In the genomic region with DNA sequence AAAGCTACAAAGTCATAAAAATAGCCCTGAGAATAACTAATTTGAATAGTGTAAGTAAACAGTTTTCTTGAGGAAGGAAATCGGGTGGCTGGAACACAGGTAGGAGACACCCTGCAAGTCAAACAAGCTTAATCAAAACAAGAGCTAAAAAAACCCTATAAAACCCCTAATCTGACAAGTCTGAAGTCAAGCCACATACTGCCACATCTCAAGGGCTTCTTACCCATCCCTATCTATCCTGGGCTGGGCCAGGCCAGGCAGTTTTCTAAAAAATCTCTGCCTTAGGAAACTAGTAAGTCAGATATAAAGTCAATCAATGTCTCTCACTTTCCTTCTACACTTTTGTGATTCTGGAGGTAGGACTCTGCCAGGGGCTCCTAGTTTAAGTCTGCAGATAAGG, we compare ENCODE assay signal across 9 cellular contexts. TPM values are rescaled to one million over a fixed set of nuclear protein-coding genes. Genes with fewer than 3 reads are reported as not detected.
A peak's percentile ranks its signal among the peaks of the same experiment; 100 is the strongest.
DNase-seq lines count a peak whose midpoint lies in the region; ATAC-seq, FAIRE-seq and TF ChIP-seq lines count a peak whose summit lies in the region.
"Had no signal": no experiment of that assay in that cellular context is flagged by ENCODE, and none has a peak within 500 bp of the region (broad histone marks: within the 10 kb centered on the region; RNA-seq: fewer than 3 reads in every experiment).

No MANE protein-coding gene starts in this region.

- H4K91ac ChIP-seq in IMR-90 (ENCODE audit: insufficient read depth, low read depth, low read length), result no peak overlapping the region

- BruUV-seq in IMR-90 (replicated peaks; lab: Mats Ljungman, UMichigan) (no TSS peak), endothelial cell of umbilical vein (replicated peaks; lab: Mats Ljungman, UMichigan) (no TSS peak)

- peaks cover 98% of the 10 kb centered on the region for H3K79me2 ChIP-seq in endothelial cell of umbilical vein (ENCODE audit: control insufficient read depth, insufficient read depth, low read length)

- no peak overlapping the region for H3K56ac ChIP-seq in IMR-90 (ENCODE audit: extremely low read depth, insufficient read depth, low read length)

- 0 out of 2 replicates have a peak overlapping the region, but pooled peaks have one; percentile 28 for H3K23ac ChIP-seq in IMR-90 (ENCODE audit: low read depth, low read length)

- no peak overlapping the region for H2AK9ac ChIP-seq in IMR-90 (replicated peaks; ENCODE audit: low read depth, low read length, poor library complexity)

- POLR2A ChIA-PET in IMR-90 (lab: Charles Lee; ENCODE audit: unreplicated experiment), result no interaction called here
- POLR2A ChIA-PET in endothelial cell of umbilical vein (lab: Charles Lee), result interaction anchor here (0.7 kb wide), 1 partner anchor 17 kb away, joined by 7 read pairs; no protein-coding TSS in a partner anchor

- H3K4ac ChIP-seq in IMR-90 (ENCODE audit: low read depth, low read length), result no peak overlapping the region

- H3K79me1 ChIP-seq in IMR-90 (ENCODE audit: low read depth in 1 of 2, low read length in 2 of 2), result peaks cover 14 to 62% of the 10 kb centered on the region in 2 experiments

- H3K27me3 ChIP-seq in cardiac muscle cell (no peaks in the 10 kb centered on the region), IMR-90 (ENCODE audit: control insufficient read depth, insufficient read depth, low read length) (no peaks in the 10 kb centered on the region), endothelial cell of umbilical vein (ENCODE audit: control insufficient read depth in 2 of 2, insufficient read depth in 2 of 2, low read length in 2 of 2) (no peaks in the 10 kb centered on the region), testis (no peaks in the 10 kb centered on the region)

- no peaks in the 10 kb centered on the region for H3K27me3 Mint-ChIP-seq in stimulated activated naive CD8-positive, alpha-beta T cell treated with anti-CD3 and anti-CD28 coated beads, Interleukin-15, amount 100 ng/mL, for 72 hours

- H3K4me1 Mint-ChIP-seq in stimulated activated naive CD8-positive, alpha-beta T cell treated with anti-CD3 and anti-CD28 coated beads, Interleukin-15, amount 100 ng/mL, for 72 hours, result peaks cover 95% of the 10 kb centered on the region

- TF ChIP-seq CTCF in cardiac muscle cell (IDR thresholded peaks at IDR 0.05; ENCODE audit: low read depth, low read length) (no peak), IMR-90 (conservative IDR thresholded peaks at IDR 0.05; ENCODE audit: low read depth, low read length) (no peak), endothelial cell of umbilical vein (IDR thresholded peaks at IDR 0.05; ENCODE audit: extremely low read depth in 1 of 2, insufficient read depth in 1 of 2, low read depth in 1 of 2, low read length in 2 of 2) (no peak), testis (IDR thresholded peaks at IDR 0.05) (no peak)

- no peak overlapping the region for H2BK120ac ChIP-seq in IMR-90 (ENCODE audit: low read depth, low read length)

- intact Hi-C loops in left ventricle myocardium superior (cut with micrococcal nuclease) (no loop called here), IMR-90 (cut with micrococcal nuclease) (loop anchor here (5.0 kb wide), 1 partner anchor 676 kb away; no protein-coding TSS in a partner anchor), endothelial cell of umbilical vein (cut with micrococcal nuclease) (loop anchor here (10.0 kb wide), 1 partner anchor 852 kb away; no protein-coding TSS in a partner anchor), testis (cut with DNase I; ENCODE audit: low total_unique reads) (no loop called here)

- no peak overlapping the region for H2BK15ac ChIP-seq in IMR-90 (ENCODE audit: low read depth, low read length)

- H2AK5ac ChIP-seq in IMR-90 (ENCODE audit: low read depth, low read length), result no peak overlapping the region

- CTCF ChIA-PET in IMR-90 (lab: Yijun Ruan, JAX), result interaction anchor here (0.6 kb wide), 1 partner anchor 777 kb away, joined by 4 read pairs; no protein-coding TSS in a partner anchor
- CTCF ChIA-PET in endothelial cell of umbilical vein (lab: Charles Lee), result interaction anchor here (0.6 to 1.8 kb wide), 5 partner anchors 11 to 676 kb away, joined by 3 to 6 read pairs (median 3); a partner anchor contains a TSS

- TF ChIP-seq RAD21 in IMR-90 (IDR thresholded peaks at IDR 0.05; ENCODE audit: low read length), result no peak

- H3K9me3 ChIP-seq in cardiac muscle cell (ENCODE audit: low read depth) (no peaks in the 10 kb centered on the region), IMR-90 (ENCODE audit: control insufficient read depth, insufficient read depth, low read length) (no peaks in the 10 kb centered on the region), endothelial cell of umbilical vein (replicated peaks; ENCODE audit: control insufficient read depth, insufficient read depth, low read length) (no peaks in the 10 kb centered on the region), testis (no peaks in the 10 kb centered on the region)

- in situ Hi-C loops in IMR-90 (cut with MboI; ENCODE audit: low sequenced_read_pairs), result no loop called here

- WGBS in IMR-90 (ENCODE audit: extremely low coverage in 2 of 2, insufficient read length in 1 of 2), 2 experiments, result no CpG with 5 or more reads among the region's 1 CpG
- 11 to 18% methylated on average over 1 of the region's 1 CpG for WGBS in testis, 2 donors

- H3K36me3 ChIP-seq in cardiac muscle cell, result no peaks in the 10 kb centered on the region
- H3K36me3 ChIP-seq in IMR-90 (ENCODE audit: control insufficient read depth, insufficient read depth, low read length), result no peaks in the 10 kb centered on the region
- H3K36me3 ChIP-seq in endothelial cell of umbilical vein (ENCODE audit: control insufficient read depth in 2 of 2, extremely low read depth in 1 of 2, insufficient read depth in 2 of 2, low read length in 2 of 2), result no peaks in the 10 kb centered on the region
- no peaks in the 10 kb centered on the region for H3K36me3 ChIP-seq in testis (ENCODE audit: low read depth, missing control alignments)

- no peak overlapping the region for H3K4me3 ChIP-seq in cardiac muscle cell
- no peak overlapping the region for H3K4me3 ChIP-seq in IMR-90 (ENCODE audit: insufficient read depth, low read depth, low read length)
- H3K4me3 ChIP-seq in endothelial cell of umbilical vein (replicated peaks in 1 of 3; ENCODE audit: insufficient read depth in 1 of 3, low read depth in 1 of 3, low read length in 3 of 3), result no peak overlapping the region
- H3K4me3 ChIP-seq in testis, result no peak overlapping the region

- no peaks in the 10 kb centered on the region for H3K9me3 Mint-ChIP-seq in stimulated activated naive CD8-positive, alpha-beta T cell treated with anti-CD3 and anti-CD28 coated beads, Interleukin-15, amount 100 ng/mL, for 72 hours

- no peak for DNase-seq in cardiac muscle cell (ENCODE audit: low read depth in 1 of 2, low spot score in 1 of 2)
- DNase-seq in left ventricle myocardium superior, result no peak
- no peak for DNase-seq in IMR-90
- DNase-seq in endothelial cell of umbilical vein (ENCODE audit: low read depth, low spot score), result peak; percentile 28
- no peak for DNase-seq in stimulated activated naive CD8-positive, alpha-beta T cell treated with anti-CD3 and anti-CD28 coated beads, Interleukin-15, amount 100 ng/mL, for 72 hours
- DNase-seq in testis, result no peak
- DNase-seq in NCI-H1694 (lab: John Stamatoyannopoulos, UW), result no peak
- DNase-seq: NCI-H2081 had no signal

- H3K9me1 ChIP-seq in IMR-90 (ENCODE audit: insufficient read depth, low read length) (peaks cover 17% of the 10 kb centered on the region), endothelial cell of umbilical vein (replicated peaks; ENCODE audit: control insufficient read depth, extremely low read depth, insufficient read depth, low read length) (peaks cover 2% of the 10 kb centered on the region)

- dilution Hi-C loops in IMR-90 (cut with HindIII; ENCODE audit: low sequenced_read_pairs, unreplicated experiment), result no loop called here
- dilution Hi-C loops in endothelial cell of umbilical vein (cut with MboI; ENCODE audit: extremely low pct_ligation_motif_present, low sequenced_read_pairs), result no loop called here

- H4K5ac ChIP-seq in IMR-90 (ENCODE audit: low read depth, low read length), result peak overlapping the region; percentile 35; the same call in 1 of the 2 replicates

- H3K27ac ChIP-seq in cardiac muscle cell, result peak overlapping the region; percentile 76
- H3K27ac ChIP-seq in IMR-90 (ENCODE audit: insufficient read depth, low read length), result no peak overlapping the region
- H3K27ac ChIP-seq in endothelial cell of umbilical vein (ENCODE audit: insufficient read depth, low read depth, low read length), result no peak overlapping the region
- H3K27ac ChIP-seq in testis, result peak overlapping the region in 1 of 2 donors; percentile 65

- no peak overlapping the region for H4K8ac ChIP-seq in IMR-90 (ENCODE audit: low read depth in 2 of 2, low read length in 2 of 2)

- H2AFZ ChIP-seq in IMR-90 (replicated peaks; ENCODE audit: low read length, poor library complexity), result no peak overlapping the region
- no peak overlapping the region for H2AFZ ChIP-seq in endothelial cell of umbilical vein (ENCODE audit: low read depth, low read length)

- no peak overlapping the region for H2BK20ac ChIP-seq in IMR-90 (ENCODE audit: low read depth, low read length)

- H3K14ac ChIP-seq in IMR-90 (replicated peaks; ENCODE audit: low read depth, low read length), result 0 out of 2 replicates have a peak overlapping the region, but pooled peaks have one; percentile 33

- peak overlapping the region; percentile 34 to 73 for H3K27ac Mint-ChIP-seq in stimulated activated naive CD8-positive, alpha-beta T cell treated with anti-CD3 and anti-CD28 coated beads, Interleukin-15, amount 100 ng/mL, for 72 hours

- H3K4me2 ChIP-seq in IMR-90 (ENCODE audit: low read depth, low read length), result no peak overlapping the region; the same call in 1 of the 2 replicates
- H3K4me2 ChIP-seq in endothelial cell of umbilical vein (ENCODE audit: insufficient read depth, low read length), result no peak overlapping the region

- no peak overlapping the region for H3K18ac ChIP-seq in IMR-90 (ENCODE audit: low read depth, low read length)

- H3K9ac ChIP-seq in IMR-90 (ENCODE audit: low read depth, low read length), result no peak overlapping the region
- H3K9ac ChIP-seq in endothelial cell of umbilical vein (replicated peaks; ENCODE audit: extremely low read depth, insufficient read depth, low read length), result no peak overlapping the region

- peaks cover 84% of the 10 kb centered on the region for H4K20me1 ChIP-seq in IMR-90 (ENCODE audit: insufficient read depth, low read length)
- peaks cover 17% of the 10 kb centered on the region for H4K20me1 ChIP-seq in endothelial cell of umbilical vein (replicated peaks; ENCODE audit: control insufficient read depth, extremely low read depth, insufficient read depth, low read length)

- FAIRE-seq in endothelial cell of umbilical vein (lab: Jason Lieb, UNC), result no peak

- ATAC-seq in left ventricle myocardium superior, result no peak
- ATAC-seq in IMR-90 (ENCODE audit: low read depth), result no peak
- peak; percentile 84 for ATAC-seq in stimulated activated naive CD8-positive, alpha-beta T cell treated with anti-CD3 and anti-CD28 coated beads, Interleukin-15, amount 100 ng/mL, for 72 hours
- ATAC-seq in HG03460 (IDR thresholded peaks at IDR 0.05; ENCODE audit: unreplicated experiment), result no peak

- no peak overlapping the region for H2BK5ac ChIP-seq in IMR-90 (ENCODE audit: low read depth, low read length, poor library complexity, severe bottlenecking)

- peaks cover 52% of the 10 kb centered on the region for H3K4me1 ChIP-seq in cardiac muscle cell (ENCODE audit: low read depth)
- H3K4me1 ChIP-seq in IMR-90 (ENCODE audit: control insufficient read depth, insufficient read depth, low read length), result peaks cover 29% of the 10 kb centered on the region
- H3K4me1 ChIP-seq in endothelial cell of umbilical vein (ENCODE audit: control insufficient read depth, extremely low read depth, insufficient read depth, low read length), result peaks cover 2% of the 10 kb centered on the region
- H3K4me1 ChIP-seq in testis, result peaks cover 34% of the 10 kb centered on the region

- TF ChIP-seq POLR2A in IMR-90 (IDR thresholded peaks at IDR 0.05; ENCODE audit: low read depth, low read length) (no peak), endothelial cell of umbilical vein (IDR thresholded peaks at IDR 0.05; ENCODE audit: low read depth, low read length) (no peak), testis (IDR thresholded peaks at IDR 0.05) (no peak)

- H3K4me3 Mint-ChIP-seq in stimulated activated naive CD8-positive, alpha-beta T cell treated with anti-CD3 and anti-CD28 coated beads, Interleukin-15, amount 100 ng/mL, for 72 hours, result no peak overlapping the region

RNA-seq across cellular contexts. Expression of a gene that starts 15.3 kb away (rescaled TPM):
- total RNA-seq in cardiac muscle cell (17.2 and 36.1 TPM in 2 replicates), left ventricle myocardium superior (84.5 TPM), IMR-90 (2012; rRNA removed) (64.5 and 90.3 TPM in 2 replicates), endothelial cell of umbilical vein (125 and 130 TPM in 2 replicates), testis (100 to 1,000 TPM in 1 of 2 donors, 10 to 100 TPM in 1; 99.4 to 181 TPM)
- polyA plus RNA-seq in cardiac muscle cell (131 and 168 TPM in 2 replicates), IMR-90 (2012; rRNA removed) (103 and 113 TPM in 2 replicates), endothelial cell of umbilical vein (52.5 and 59.2 TPM in 2 replicates), testis (ENCODE audit: insufficient read depth, low read depth, low replicate concordance) (368 TPM)
- 20.1 and 38.4 TPM in 2 replicates for polyA plus RNA-seq in IMR-90 (2012; cell fraction: cytosol; rRNA removed)
- polyA plus RNA-seq in IMR-90 (2012; cell fraction: nucleus; rRNA removed; ENCODE audit: low replicate concordance), result 6.4 and 41.8 TPM in 2 replicates
- 85.0 and 95.8 TPM in 2 replicates for polyA plus RNA-seq in endothelial cell of umbilical vein (2011; cell fraction: cytosol; rRNA removed)
- 45.3 and 49.5 TPM in 2 replicates for polyA plus RNA-seq in endothelial cell of umbilical vein (2011; cell fraction: nucleus; rRNA removed)
- polyA plus RNA-seq in endothelial cell of umbilical vein (2012), result 182 and 257 TPM in 2 replicates
- 73.6 and 92.5 TPM in 2 replicates for polyA minus RNA-seq in endothelial cell of umbilical vein
- 49.9 TPM for polyA minus RNA-seq in endothelial cell of umbilical vein (2011; cell fraction: cytosol; rRNA and poly(A)+ RNA removed)
- polyA minus RNA-seq in endothelial cell of umbilical vein (2011; cell fraction: nucleus; rRNA and poly(A)+ RNA removed), result 16.5 and 22.1 TPM in 2 replicates

RNA-seq across cellular contexts. Expression of a gene that starts 40.9 kb away (rescaled TPM):
- 24.0 and 41.5 TPM in 2 replicates for total RNA-seq in cardiac muscle cell
- polyA plus RNA-seq in cardiac muscle cell, result 92.5 and 128 TPM in 2 replicates
- total RNA-seq in left ventricle myocardium superior, result 44.7 TPM
- 90.7 and 124 TPM in 2 replicates for total RNA-seq in IMR-90 (2012; rRNA removed)
- polyA plus RNA-seq in IMR-90 (2012; rRNA removed), result 48.0 and 64.2 TPM in 2 replicates
- 6.7 and 15.9 TPM in 2 replicates for polyA plus RNA-seq in IMR-90 (2012; cell fraction: cytosol; rRNA removed)
- 1.5 and 27.9 TPM in 2 replicates for polyA plus RNA-seq in IMR-90 (2012; cell fraction: nucleus; rRNA removed; ENCODE audit: low replicate concordance)
- total RNA-seq in endothelial cell of umbilical vein, result 58.0 and 61.2 TPM in 2 replicates
- 29.4 and 38.5 TPM in 2 replicates for polyA plus RNA-seq in endothelial cell of umbilical vein
- polyA plus RNA-seq in endothelial cell of umbilical vein (2011; cell fraction: cytosol; rRNA removed), result 50.4 and 57.9 TPM in 2 replicates
- polyA plus RNA-seq in endothelial cell of umbilical vein (2011; cell fraction: nucleus; rRNA removed), result 34.6 and 44.1 TPM in 2 replicates
- polyA plus RNA-seq in endothelial cell of umbilical vein (2012), result 72.5 and 77.2 TPM in 2 replicates
- polyA minus RNA-seq in endothelial cell of umbilical vein, result 30.6 and 31.9 TPM in 2 replicates
- polyA minus RNA-seq in endothelial cell of umbilical vein (2011; cell fraction: cytosol; rRNA and poly(A)+ RNA removed), result 20.5 TPM
- polyA minus RNA-seq in endothelial cell of umbilical vein (2011; cell fraction: nucleus; rRNA and poly(A)+ RNA removed), result 26.4 and 44.3 TPM in 2 replicates
- total RNA-seq in testis, result 10 to 100 TPM; 38.8 to 39.6 TPM
- polyA plus RNA-seq in testis (ENCODE audit: insufficient read depth, low read depth, low replicate concordance), result 93.5 TPM

RNA-seq across cellular contexts. Expression of a gene that starts 48.7 kb away (rescaled TPM):
- total RNA-seq in cardiac muscle cell (338 and 386 TPM in 2 replicates), left ventricle myocardium superior (410 TPM), IMR-90 (2012; rRNA removed) (25.6 and 61.9 TPM in 2 replicates), endothelial cell of umbilical vein (161 and 166 TPM in 2 replicates), testis (10 to 100 TPM; 40.5 to 42.6 TPM)
- polyA plus RNA-seq in cardiac muscle cell (330 and 484 TPM in 2 replicates), IMR-90 (2012; rRNA removed) (17.8 and 23.6 TPM in 2 replicates), endothelial cell of umbilical vein (66.2 and 76.0 TPM in 2 replicates), testis (ENCODE audit: insufficient read depth, low read depth, low replicate concordance) (78.0 TPM)
- polyA plus RNA-seq in IMR-90 (2012; cell fraction: cytosol; rRNA removed), result 6.2 and 9.8 TPM in 2 replicates
- 5.4 and 9.6 TPM in 2 replicates for polyA plus RNA-seq in IMR-90 (2012; cell fraction: nucleus; rRNA removed; ENCODE audit: low replicate concordance)
- polyA plus RNA-seq in endothelial cell of umbilical vein (2011; cell fraction: cytosol; rRNA removed), result 82.8 and 85.2 TPM in 2 replicates
- polyA plus RNA-seq in endothelial cell of umbilical vein (2011; cell fraction: nucleus; rRNA removed), result 50.9 and 85.5 TPM in 2 replicates
- polyA plus RNA-seq in endothelial cell of umbilical vein (2012), result 143 and 158 TPM in 2 replicates
- polyA minus RNA-seq in endothelial cell of umbilical vein, result 77.6 and 95.0 TPM in 2 replicates
- 19.4 TPM for polyA minus RNA-seq in endothelial cell of umbilical vein (2011; cell fraction: cytosol; rRNA and poly(A)+ RNA removed)
- polyA minus RNA-seq in endothelial cell of umbilical vein (2011; cell fraction: nucleus; rRNA and poly(A)+ RNA removed), result 96.4 and 139 TPM in 2 replicates

Comparison
In these comparisons a context has a peak if more than half of its experiments do, and no peak if none do; other contexts are left out.
1. intact Hi-C loops: an anchor here in IMR-90 (5.0 kb wide) and endothelial cell of umbilical vein (10.0 kb wide); none called in left ventricle myocardium superior and testis.